8 cellular contexts compared by ENCODE assay signal in genomic region chr2:54723300-54724149, GRCh38. TPM values are rescaled to one million over a fixed set of nuclear protein-coding genes. Genes with fewer than 3 reads are reported as not detected.
DNase-seq lines count a peak whose midpoint lies in the region; ATAC-seq and TF ChIP-seq lines count a peak whose summit lies in the region.

EML6 (plus strand) TSS chr2:54723662; CDS start chr2:54725062, 1,400 bp downstream.

- H3K4me1 ChIP-seq in ascending aorta, result peaks cover 0 to 6% of the 10 kb centered on the region in 2 donors
- H3K4me1 ChIP-seq in right cardiac atrium (ENCODE audit: control insufficient read depth, insufficient read depth, low read length), result no peaks in the 10 kb centered on the region
- H3K4me1 ChIP-seq in vagina, result peaks cover 8% of the 10 kb centered on the region

- WGBS in right cardiac atrium, result under 1% methylated on average over 91 of the region's 91 CpGs

- in situ Hi-C loops in GM13977 (cut with MboI; ENCODE audit: low pct_unique_long_range_greater_than_20kb, low sequenced_read_pairs, unreplicated experiment), result loop anchor here (25.0 kb wide), 1 partner anchor 611 kb away; the partner anchor contains the start of gene ACYP2

- DNase-seq in GM13977 (ENCODE audit: low spot score) (peak; percentile 99), NCI-H1694 treated with DMSO at 0.1 percent for 48 hours (lab: John Stamatoyannopoulos, UW) (peak; percentile 99), T-helper 2 cell (peak; percentile 96 to 100 (median 99)), ascending aorta (ENCODE audit: low spot score in 2 of 2) (peak; percentile 98 to 100), right cardiac atrium (peak; percentile 99), pulmonary artery endothelial cell (ENCODE audit: low read depth, low spot score) (peak; percentile 96), vagina (ENCODE audit: extremely low spot score in 2 of 2) (peak in 1 of 2 donors; percentile 98)

- intact Hi-C loops in ascending aorta (cut with DNase I) (loop anchor here (1.0 to 10.0 kb wide), 8 partner anchors 267 to 753 kb away; partner anchors contain the start of genes ACYP2, CCDC88A, PSME4 and RTN4), right cardiac atrium (cut with DNase I) (loop anchor here in 2 of 4 donors (10.0 kb wide), 1 partner anchor 111 kb away; no protein-coding TSS in a partner anchor), vagina (cut with DNase I) (loop anchor here (10.0 kb wide), 1 partner anchor 111 kb away; no protein-coding TSS in a partner anchor)

- ATAC-seq in HG02938 (IDR thresholded peaks at IDR 0.05; ENCODE audit: unreplicated experiment) (peak; percentile 98), right cardiac atrium (peak; percentile 100)

- TF ChIP-seq CTCF in GM13977 (IDR thresholded peaks at IDR 0.05; ENCODE audit: extremely low read depth, insufficient read depth, missing control alignments), result peak; percentile 20
- peak in 1 of 3 experiments; percentile 22 for TF ChIP-seq CTCF in ascending aorta (IDR thresholded peaks at IDR 0.05)
- no peak for TF ChIP-seq CTCF in vagina (IDR thresholded peaks at IDR 0.05)

- H3K9me3 ChIP-seq in ascending aorta (no peaks in the 10 kb centered on the region), right cardiac atrium (ENCODE audit: control insufficient read depth, low read length) (no peaks in the 10 kb centered on the region), vagina (no peaks in the 10 kb centered on the region)

- H3K27me3 ChIP-seq in ascending aorta (no peaks in the 10 kb centered on the region), right cardiac atrium (ENCODE audit: control insufficient read depth, insufficient read depth) (no peaks in the 10 kb centered on the region), vagina (no peaks in the 10 kb centered on the region)

- H3K36me3 ChIP-seq in ascending aorta, result no peaks in the 10 kb centered on the region
- H3K36me3 ChIP-seq in vagina, result no peaks in the 10 kb centered on the region

- H3K4me3 ChIP-seq in ascending aorta, result peak within 1 kb of the TSS; percentile 96
- peak within 1 kb of the TSS; percentile 80 for H3K4me3 ChIP-seq in right cardiac atrium (ENCODE audit: low read length)
- peak within 1 kb of the TSS; percentile 64 to 67 for H3K4me3 ChIP-seq in vagina

- peak in 1 of 2 donors; percentile 34 for TF ChIP-seq POLR2A in vagina (IDR thresholded peaks at IDR 0.05)

- H3K27ac ChIP-seq in ascending aorta (peak within 1 kb of the TSS; percentile 69 to 84), right cardiac atrium (ENCODE audit: low read length) (peak within 1 kb of the TSS; percentile 83), vagina (peak within 1 kb of the TSS; percentile 62)

RNA-seq across cellular contexts. Expression of gene EML6, which starts in this region (rescaled TPM):
- total RNA-seq in ascending aorta (not detected), right cardiac atrium (1 to 10 TPM in 2 of 4 donors, under 1 TPM in 2; 0.26 to 1.5 (median 0.89) TPM), pulmonary artery endothelial cell (1.1 and 2.0 TPM in 2 replicates), vagina (1.7 TPM)
- polyA plus RNA-seq in right cardiac atrium, result 0.43 TPM

Comparison
In these comparisons a context has a peak if more than half of its experiments do, and no peak if none do; other contexts are left out.
1. Peak in DNase-seq, H3K4me3 ChIP-seq and H3K27ac ChIP-seq in ascending aorta; RNA of the gene not detected or under 1 TPM.